29 cellular contexts compared by ENCODE assay signal in genomic region chr12:92381856-92382255, GRCh38.
"Had no signal": no experiment of that assay in that cellular context is flagged by ENCODE, and none has a peak within 500 bp of the region (broad histone marks: within the 10 kb centered on the region; RNA-seq: fewer than 3 reads in every experiment).

No MANE protein-coding gene starts in this region.

- ATAC-seq: effector memory CD8-positive, alpha-beta T cell; esophagus mucosa; foreskin keratinocyte; gastrocnemius medialis; gastroesophageal sphincter had no signal

- H3K9me3 Mint-ChIP-seq: effector memory CD8-positive, alpha-beta T cell had no signal

- H3K27ac ChIP-seq: colonic mucosa, coronary artery, dorsolateral prefrontal cortex, epithelial cell of prostate, esophagus muscularis mucosa, esophagus squamous epithelium, foreskin keratinocyte, gastrocnemius medialis, gastroesophageal sphincter, heart left ventricle, heart right ventricle had no signal

- H3K4me3 Mint-ChIP-seq: dendritic cell treated with granulocyte-macrophage colony-stimulating factor and Interleukin-4, amounts not matched to agents 40 ng/mL and 50 ng/mL, for 4 days; effector memory CD8-positive, alpha-beta T cell; endodermal cell had no signal

- H3K9me3 ChIP-seq: colonic mucosa, esophagus squamous epithelium, gastrocnemius medialis had no signal

- H3K4me1 ChIP-seq: colonic mucosa, esophagus muscularis mucosa, esophagus squamous epithelium, foreskin keratinocyte, gastroesophageal sphincter, heart left ventricle had no signal

- H3K27ac Mint-ChIP-seq: dendritic cell treated with granulocyte-macrophage colony-stimulating factor and Interleukin-4, amounts not matched to agents 40 ng/mL and 50 ng/mL, for 4 days; effector memory CD8-positive, alpha-beta T cell; endodermal cell had no signal

- H3K4me3 ChIP-seq: colonic mucosa, coronary artery, dorsolateral prefrontal cortex, esophagus muscularis mucosa, esophagus squamous epithelium, gastrocnemius medialis, gastroesophageal sphincter, heart left ventricle, heart right ventricle had no signal

- FAIRE-seq: colon, endometrium, endothelial cell of umbilical vein, frontal cortex had no signal

- H3K27me3 ChIP-seq: colonic mucosa, dorsolateral prefrontal cortex, esophagus muscularis mucosa, esophagus squamous epithelium, foreskin keratinocyte, gastrocnemius medialis, gastroesophageal sphincter, heart left ventricle, heart right ventricle had no signal

- DNase-seq: colonic mucosa; cortex of kidney; dermis blood vessel endothelial cell; dorsolateral prefrontal cortex; effector CD4-positive, alpha-beta T cell; effector CD8-positive, alpha-beta T cell; effector memory CD4-positive, alpha-beta T cell; effector memory CD8-positive, alpha-beta T cell; endodermal cell; erythroblast; esophagus squamous epithelium; foreskin fibroblast; foreskin keratinocyte; foreskin melanocyte; gastrocnemius medialis; glutamatergic neuron; head of caudate nucleus; heart left ventricle; heart right ventricle had no signal

- H3K27me3 Mint-ChIP-seq: dendritic cell treated with granulocyte-macrophage colony-stimulating factor and Interleukin-4, amounts not matched to agents 40 ng/mL and 50 ng/mL, for 4 days; effector memory CD8-positive, alpha-beta T cell had no signal

- H3K36me3 ChIP-seq: colonic mucosa, esophagus muscularis mucosa, esophagus squamous epithelium, gastrocnemius medialis, gastroesophageal sphincter, heart left ventricle, heart right ventricle had no signal

- H3K4me1 Mint-ChIP-seq: endodermal cell had no signal
